ENCODE assay signal across 8 cellular contexts in genomic region chr5:122774861-122775712, GRCh38. TPM values are rescaled to one million over a fixed set of nuclear protein-coding genes. Genes with fewer than 3 reads are reported as not detected.
DNase-seq lines count a peak whose midpoint lies in the region; ATAC-seq and TF ChIP-seq lines count a peak whose summit lies in the region.

A gene with protein sequence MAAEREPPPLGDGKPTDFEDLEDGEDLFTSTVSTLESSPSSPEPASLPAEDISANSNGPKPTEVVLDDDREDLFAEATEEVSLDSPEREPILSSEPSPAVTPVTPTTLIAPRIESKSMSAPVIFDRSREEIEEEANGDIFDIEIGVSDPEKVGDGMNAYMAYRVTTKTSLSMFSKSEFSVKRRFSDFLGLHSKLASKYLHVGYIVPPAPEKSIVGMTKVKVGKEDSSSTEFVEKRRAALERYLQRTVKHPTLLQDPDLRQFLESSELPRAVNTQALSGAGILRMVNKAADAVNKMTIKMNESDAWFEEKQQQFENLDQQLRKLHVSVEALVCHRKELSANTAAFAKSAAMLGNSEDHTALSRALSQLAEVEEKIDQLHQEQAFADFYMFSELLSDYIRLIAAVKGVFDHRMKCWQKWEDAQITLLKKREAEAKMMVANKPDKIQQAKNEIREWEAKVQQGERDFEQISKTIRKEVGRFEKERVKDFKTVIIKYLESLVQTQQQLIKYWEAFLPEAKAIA (plus strand): TSS chr5:122775080. CDS start chr5:122775104, 24 bp downstream.

- H3K4me1 ChIP-seq in mucosa of descending colon (ENCODE audit: low read depth): peaks cover 15% of the 10 kb centered on the region

- no peaks in the 10 kb centered on the region for H3K36me3 ChIP-seq in mucosa of descending colon (ENCODE audit: low read depth)

- peak within 1 kb of the TSS; percentile 64 for H3K4me3 ChIP-seq in mucosa of descending colon

- H3K9me3 ChIP-seq in mucosa of descending colon: no peaks in the 10 kb centered on the region

- peak; percentile 83 for ATAC-seq in GM21360 (IDR thresholded peaks at IDR 0.05; ENCODE audit: unreplicated experiment)
- peak; percentile 98 for ATAC-seq in mucosa of descending colon

- no peak for TF ChIP-seq CTCF in mucosa of descending colon (IDR thresholded peaks at IDR 0.05)

- intact Hi-C loops in mucosa of descending colon (cut with DNase I, micrococcal nuclease): no loop called here

- H3K27ac ChIP-seq in epithelial cell of prostate: peak within 1 kb of the TSS; percentile 37

- DNase-seq in D341Med (ENCODE audit: low spot score) (peak; percentile 98), HT1080 (ENCODE audit: low read depth) (peak; percentile 72), OCI-M2 (lab: John Stamatoyannopoulos, UW; ENCODE audit: unreplicated experiment) (peak; percentile 29), activated T-cell treated with anti-CD3 and anti-CD28 coated beads for 4 hours (peak; percentile 85), epithelial cell of prostate (ENCODE audit: low read depth, low spot score) (no peak), mucosa of descending colon (peak; percentile 95 to 98 (median 96))
- DNase-seq in stimulated activated CD8-positive, alpha-beta memory T cell treated with anti-CD3 and anti-CD28 coated beads, Interleukin-4, amount 100 ng/mL, for 24 hours (ENCODE audit: low read depth): peak; percentile 91

RNA-seq across cellular contexts. Expression of the gene that starts here (rescaled TPM):
- total RNA-seq in HT1080 (2014; rRNA removed; shearing (Covaris generic)): 62.0 and 68.4 TPM in 2 replicates
- polyA plus RNA-seq in HT1080 (2015; cell fraction: cytosol; rRNA removed): 67.2 and 82.1 TPM in 2 replicates
- 46.5 and 59.1 TPM in 2 replicates for polyA plus RNA-seq in HT1080 (2015; cell fraction: nucleus; rRNA removed)
- total RNA-seq in mucosa of descending colon: 10 to 100 TPM; 50.2 to 80.5 (median 58.6) TPM
